22 cellular contexts compared by ENCODE assay signal in the genomic region with DNA sequence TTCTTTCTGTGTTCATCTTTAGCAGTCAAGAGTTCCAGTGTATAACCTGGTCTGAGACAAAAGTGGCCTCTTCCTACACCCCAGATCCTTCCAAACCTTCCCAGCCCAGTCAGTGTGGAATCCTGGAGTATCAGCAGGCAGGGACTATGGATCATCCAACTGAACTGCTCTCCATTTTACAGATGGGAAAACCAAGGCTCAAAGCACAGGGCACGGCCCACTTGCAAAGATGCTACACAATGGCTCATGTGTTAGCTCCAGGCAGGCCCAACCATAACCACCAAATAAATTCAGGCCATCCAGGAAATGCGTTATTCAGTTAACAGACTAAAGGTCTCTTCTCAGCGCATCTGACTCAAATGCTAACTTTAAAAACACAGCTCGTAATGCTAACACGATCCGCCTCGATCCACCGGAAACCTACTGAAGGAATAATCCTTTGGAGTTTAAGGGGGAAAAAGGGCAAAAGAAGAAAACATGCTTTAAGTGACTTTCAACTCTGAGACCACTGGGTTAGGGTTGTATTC. TPM values are rescaled to one million over a fixed set of nuclear protein-coding genes. Genes with fewer than 3 reads are reported as not detected.
A peak's percentile ranks its signal among the peaks of the same experiment; 100 is the strongest.
DNase-seq lines count a peak whose midpoint lies in the region; ATAC-seq, FAIRE-seq and TF ChIP-seq lines count a peak whose summit lies in the region.
"Had no signal": no experiment of that assay in that cellular context is flagged by ENCODE, and none has a peak within 500 bp of the region (broad histone marks: within the 10 kb centered on the region; RNA-seq: fewer than 3 reads in every experiment).

No MANE protein-coding gene starts in this region.

- H3K9me2 ChIP-seq in Karpas-422 (replicated peaks; ENCODE audit: insufficient read depth, low read length): no peaks in the 10 kb centered on the region

- TF ChIP-seq RAD21 in HepG2 (CRISPR knock-in tag; IDR thresholded peaks at IDR 0.05): no peak

- no peak for FAIRE-seq in HepG2 (lab: Jason Lieb, UNC)
- no peak for FAIRE-seq in kidney (lab: Jason Lieb, UNC)

- H3K4me3 ChIP-seq in HepG2 (replicated peaks in 1 of 3; ENCODE audit: insufficient read depth in 1 of 3, low read depth in 2 of 3, low read length in 3 of 3): no peak overlapping the region
- no peak overlapping the region for H3K4me3 ChIP-seq in right lobe of liver
- H3K4me3 ChIP-seq in astrocyte of the cerebellum (ENCODE audit: low read depth, low read length): peak overlapping the region; percentile 26
- peak overlapping the region; percentile 32 to 35 for H3K4me3 ChIP-seq in kidney (ENCODE audit: low read length in 2 of 2)
- H3K4me3 ChIP-seq in right atrium auricular region: no peak overlapping the region
- H3K4me3 ChIP-seq in Peyer's patch: no peak overlapping the region
- H3K4me3 ChIP-seq in Karpas-422 (ENCODE audit: low read length): no peak overlapping the region
- H3K4me3 ChIP-seq: body of pancreas, esophagus muscularis mucosa, mucosa of descending colon, spleen had no signal

- no peak overlapping the region for H3K4me2 ChIP-seq in HepG2 (ENCODE audit: low read depth, low read length)
- no peak overlapping the region for H3K4me2 ChIP-seq in Karpas-422 (ENCODE audit: low read depth, low read length, poor library complexity, severe bottlenecking)

- no peaks in the 10 kb centered on the region for H3K9me3 ChIP-seq in HepG2 (ENCODE audit: low read length)
- no peaks in the 10 kb centered on the region for H3K9me3 ChIP-seq in right lobe of liver
- no peaks in the 10 kb centered on the region for H3K9me3 ChIP-seq in kidney (ENCODE audit: control insufficient read depth in 1 of 2, low read length in 2 of 2)
- H3K9me3 ChIP-seq in right atrium auricular region: no peaks in the 10 kb centered on the region
- H3K9me3 ChIP-seq in Peyer's patch: no peaks in the 10 kb centered on the region
- no peaks in the 10 kb centered on the region for H3K9me3 ChIP-seq in Karpas-422 (ENCODE audit: low read length)
- H3K9me3 ChIP-seq: body of pancreas, esophagus muscularis mucosa, mucosa of descending colon, spleen had no signal

- H3K36me3 ChIP-seq in HepG2 (replicated peaks in 1 of 2; ENCODE audit: control insufficient read depth in 1 of 2, insufficient read depth in 2 of 2, low read length in 2 of 2) (no peaks in the 10 kb centered on the region), right lobe of liver (no peaks in the 10 kb centered on the region), kidney (ENCODE audit: control insufficient read depth in 1 of 2, insufficient read depth in 2 of 2, low read length in 2 of 2) (no peaks in the 10 kb centered on the region), right atrium auricular region (no peaks in the 10 kb centered on the region), Peyer's patch (no peaks in the 10 kb centered on the region), Karpas-422 (ENCODE audit: insufficient read depth, low read length) (no peaks in the 10 kb centered on the region)
- H3K36me3 ChIP-seq: esophagus muscularis mucosa, spleen had no signal

- H3K27ac ChIP-seq in HepG2 (ENCODE audit: extremely low read length, insufficient read depth, low read length): no peak overlapping the region
- no peak overlapping the region for H3K27ac ChIP-seq in right lobe of liver
- peak overlapping the region; percentile 29 to 77 for H3K27ac ChIP-seq in kidney (ENCODE audit: low read depth in 2 of 2, low read length in 2 of 2)
- no peak overlapping the region for H3K27ac ChIP-seq in right atrium auricular region
- H3K27ac ChIP-seq in Peyer's patch: peak overlapping the region in 1 of 4 donors; percentile 59
- H3K27ac ChIP-seq in Karpas-422 (ENCODE audit: low read length): no peak overlapping the region
- H3K27ac ChIP-seq: esophagus muscularis mucosa, spleen had no signal

- TF ChIP-seq EP300 in HepG2 (IDR thresholded peaks at IDR 0.05; ENCODE audit: low read depth in 2 of 2, low read length in 2 of 2): no peak
- TF ChIP-seq EP300 in HepG2 (CRISPR knock-in tag; IDR thresholded peaks at IDR 0.05; ENCODE audit: borderline replicate concordance): no peak

- no peaks in the 10 kb centered on the region for H3K79me2 ChIP-seq in HepG2 (ENCODE audit: insufficient read depth, low read length)
- no peaks in the 10 kb centered on the region for H3K79me2 ChIP-seq in Karpas-422 (ENCODE audit: low read length)

- TF ChIP-seq CTCF in HepG2 (CRISPR knock-in tag; IDR thresholded peaks at IDR 0.05): no peak
- TF ChIP-seq CTCF in right lobe of liver (IDR thresholded peaks at IDR 0.05): no peak
- TF ChIP-seq CTCF in astrocyte of the cerebellum (IDR thresholded peaks at IDR 0.05; ENCODE audit: low read depth, low read length, missing control alignments): no peak
- TF ChIP-seq CTCF in kidney (IDR thresholded peaks at IDR 0.05; ENCODE audit: borderline replicate concordance, extremely low read depth, insufficient read depth): no peak
- TF ChIP-seq CTCF in right atrium auricular region (IDR thresholded peaks at IDR 0.05): no peak
- TF ChIP-seq CTCF in Peyer's patch (IDR thresholded peaks at IDR 0.05): no peak

- POLR2A ChIA-PET in HepG2 (lab: Yijun Ruan, JAX): no interaction called here

- intact Hi-C loops in HepG2 (cut with micrococcal nuclease; ENCODE audit: unreplicated experiment) (no loop called here), right lobe of liver (cut with DNase I) (no loop called here), kidney (cut with DNase I) (no loop called here)

- WGBS in HepG2 (ENCODE audit: low lambda C conversion rate): 10% methylated on average over 8 of the region's 8 CpGs
- 68% methylated on average over 6 of the region's 8 CpGs for WGBS in right lobe of liver (ENCODE audit: insufficient coverage, low coverage, low lambda C conversion rate, missing lambda C conversion rate)

- in situ Hi-C loops in HepG2 (cut with HindIII; ENCODE audit: extremely low pct_ligation_motif_present, low pct_unique_long_range_greater_than_20kb) (no loop called here), astrocyte of the cerebellum (cut with HindIII; ENCODE audit: low sequenced_read_pairs) (loop anchor here (25.0 kb wide), 1 partner anchor 245 kb away; no protein-coding TSS in a partner anchor)

- no TSS peak for BruUV-seq in HepG2 (replicated peaks; lab: Mats Ljungman, UMichigan)

- no peak overlapping the region for H3K9ac ChIP-seq in HepG2 (ENCODE audit: insufficient read depth, low read depth, low read length)
- H3K9ac ChIP-seq in kidney (ENCODE audit: low read length in 2 of 2): peak overlapping the region in 1 of 2 donors; percentile 42
- H3K9ac ChIP-seq in Karpas-422 (ENCODE audit: low read length): no peak overlapping the region

- H3K27me3 ChIP-seq in HepG2 (ENCODE audit: control insufficient read depth in 1 of 2, insufficient read depth in 2 of 2, low read length in 2 of 2) (peaks cover 0 to 86% of the 10 kb centered on the region in 2 experiments; a peak in 4 of 5 replicates), right lobe of liver (no peaks in the 10 kb centered on the region), right atrium auricular region (no peaks in the 10 kb centered on the region), Peyer's patch (no peaks in the 10 kb centered on the region), Karpas-422 (ENCODE audit: low read length) (no peaks in the 10 kb centered on the region)
- H3K27me3 ChIP-seq: body of pancreas had no signal

- ATAC-seq in HepG2: no peak
- no peak for ATAC-seq in right lobe of liver
- ATAC-seq: body of pancreas; CD8-positive, alpha-beta T cell; left cardiac atrium; mucosa of descending colon had no signal

- H3K4me1 ChIP-seq in HepG2 (ENCODE audit: insufficient read depth, low read length): no peaks in the 10 kb centered on the region
- no peaks in the 10 kb centered on the region for H3K4me1 ChIP-seq in right lobe of liver
- peaks cover 14 to 21% of the 10 kb centered on the region in 2 donors for H3K4me1 ChIP-seq in kidney (ENCODE audit: control insufficient read depth in 1 of 2, insufficient read depth in 1 of 2, low read depth in 1 of 2, low read length in 2 of 2)
- H3K4me1 ChIP-seq in right atrium auricular region: no peaks in the 10 kb centered on the region
- H3K4me1 ChIP-seq in Peyer's patch: no peaks in the 10 kb centered on the region
- H3K4me1 ChIP-seq in Karpas-422 (ENCODE audit: low read length): no peaks in the 10 kb centered on the region
- H3K4me1 ChIP-seq: body of pancreas, esophagus muscularis mucosa, spleen had no signal

- CTCF ChIA-PET in HepG2 (lab: Yijun Ruan, JAX; ENCODE audit: low intra/inter-chr PET ratio, low total read pairs): no interaction called here

- TF ChIP-seq POLR2A in HepG2 (IDR thresholded peaks at IDR 0.05; ENCODE audit: insufficient read depth in 1 of 2, low read depth in 2 of 2, low read length in 2 of 2) (no peak), right lobe of liver (IDR thresholded peaks at IDR 0.05) (no peak), Peyer's patch (IDR thresholded peaks at IDR 0.05) (no peak)

- no peaks in the 10 kb centered on the region for H4K20me1 ChIP-seq in HepG2 (ENCODE audit: insufficient read depth, low read length)
- H4K20me1 ChIP-seq in Karpas-422 (ENCODE audit: insufficient read depth, low read depth, low read length): no peaks in the 10 kb centered on the region

- DNase-seq in HepG2 (ENCODE audit: low spot score) (no peak), right lobe of liver (no peak), astrocyte of the cerebellum (ENCODE audit: low read depth) (no peak), kidney (no peak), right atrium auricular region (ENCODE audit: low spot score) (no peak), Peyer's patch (no peak), Karpas-422 (no peak)
- no peak for DNase-seq in stimulated activated CD4-positive, alpha-beta T cell treated with anti-CD3 and anti-CD28 coated beads, Interleukin-1b, Interleukin-23, amount 100 ng/mL, for 48 hours
- DNase-seq: activated CD4-positive, alpha-beta T cell treated with anti-CD3 and anti-CD28 coated beads for 48 hours; activated CD8-positive, alpha-beta memory T cell treated with anti-CD3 and anti-CD28 coated beads, Interleukin-2, amount 50 U/mL, for 4 hours; body of pancreas; CD8-positive, alpha-beta T cell; hypothalamus; left cardiac atrium; mucosa of descending colon; NCI-H1694 treated with DMSO at 0.1 percent for 48 hours; NCI-H446; occipital lobe; spleen; stimulated activated naive CD4-positive, alpha-beta T cell; T1000 had no signal

- H2AFZ ChIP-seq in HepG2 (ENCODE audit: low read length): no peak overlapping the region
- H2AFZ ChIP-seq in Karpas-422 (ENCODE audit: low read length): no peak overlapping the region

RNA-seq across cellular contexts. Expression of a gene that starts 7.1 kb away (rescaled TPM):
- not detected in 2 replicates for total RNA-seq in HepG2 (2016; rRNA removed; fragmentation: Illumina TruSeq; extraction: Trizol)
- not detected in 2 replicates for total RNA-seq in HepG2 (2016; cell fraction: cytosol; rRNA removed; fragmentation: Illumina TruSeq; extraction: Trizol; ENCODE audit: low read depth)
- not detected in 2 replicates for total RNA-seq in HepG2 (2016; cell fraction: insoluble cytoplasmic fraction; rRNA removed; fragmentation: Illumina TruSeq; extraction: Trizol)
- not detected in 2 replicates for total RNA-seq in HepG2 (2016; cell fraction: membrane; rRNA removed; fragmentation: Illumina TruSeq; extraction: Trizol)
- total RNA-seq in HepG2 (2016; cell fraction: nucleus; rRNA removed; fragmentation: Illumina TruSeq; extraction: Trizol): not detected in 2 replicates
- 0.03 TPM in 1 of 2 replicates, not detected in the other for polyA plus RNA-seq in HepG2 (2011; rRNA removed)
- polyA plus RNA-seq in HepG2 (2011; cell fraction: cytosol; rRNA removed): not detected in 2 replicates
- polyA plus RNA-seq in HepG2 (2011; cell fraction: nucleus; rRNA removed): 0.10 TPM in 1 of 2 replicates, not detected in the other
- 0.04 TPM in 1 of 2 replicates, not detected in the other for polyA plus RNA-seq in HepG2 (2012)
- polyA plus RNA-seq in HepG2 (2016; cell fraction: cytosol; fragmentation: Illumina TruSeq; extraction: Trizol; ENCODE audit: low read depth): not detected in 2 replicates
- polyA plus RNA-seq in HepG2 (2016; cell fraction: insoluble cytoplasmic fraction; fragmentation: Illumina TruSeq; extraction: Trizol; ENCODE audit: low read depth): not detected in 2 replicates
- polyA plus RNA-seq in HepG2 (2016; cell fraction: membrane; fragmentation: Illumina TruSeq; extraction: Trizol; ENCODE audit: low read depth): not detected in 2 replicates
- not detected in 2 replicates for polyA plus RNA-seq in HepG2 (2016; cell fraction: nucleus; fragmentation: Illumina TruSeq; extraction: Trizol; ENCODE audit: insufficient read depth, low read depth)
- polyA minus RNA-seq in HepG2 (2011; rRNA and poly(A)+ RNA removed; ENCODE audit: low replicate concordance): not detected in 2 replicates
- not detected in 2 replicates for polyA minus RNA-seq in HepG2 (2011; cell fraction: cytosol; rRNA and poly(A)+ RNA removed)
- polyA minus RNA-seq in HepG2 (2011; cell fraction: nucleus; rRNA and poly(A)+ RNA removed): not detected in 2 replicates
- not detected for total RNA-seq in right lobe of liver
- total RNA-seq in kidney: 3.3 TPM
- 3.7 TPM for polyA plus RNA-seq in kidney (ENCODE audit: insufficient read depth, low read depth, low replicate concordance)
- total RNA-seq in right atrium auricular region: under 1 TPM; 0.20 to 0.22 TPM
- total RNA-seq in Peyer's patch: 1 to 10 TPM in 1 of 4 donors, under 1 TPM in 2, not detected in 1; 0.54 to 1.7 (median 0.66) TPM
- not detected in 2 replicates for total RNA-seq in Karpas-422 (2014; rRNA removed; shearing (Covaris generic); ENCODE audit: low replicate concordance)
- total RNA-seq: CD8-positive, alpha-beta T cell; occipital lobe had no signal

Comparison
In these comparisons a context has a peak if more than half of its experiments do, and no peak if none do; other contexts are left out.
1. H3K27ac ChIP-seq: peak in kidney (2 of 2); none in HepG2 (single experiment), right lobe of liver (0 of 3), right atrium auricular region (0 of 2) and Karpas-422 (single experiment).
2. H3K4me3 ChIP-seq: peak in astrocyte of the cerebellum (single experiment) and kidney (2 of 2); none in HepG2 (0 of 3), right lobe of liver (0 of 3), right atrium auricular region (0 of 2), Peyer's patch (0 of 4) and Karpas-422 (single experiment).